Comparison of ENCODE assay signal across 21 cellular contexts in genomic region chr12:132175496-132176357, GRCh38.
"Had no signal": no experiment of that assay in that cellular context is flagged by ENCODE, and none has a peak within 500 bp of the region (broad histone marks: within the 10 kb centered on the region; RNA-seq: fewer than 3 reads in every experiment).

No MANE protein-coding gene starts in this region.

- ATAC-seq: activated CD8-positive, alpha-beta memory T cell treated with anti-CD3 and anti-CD28 coated beads, Interleukin-2, amount 10 ng/mL, durations not matched to agents 7 days and 5 days; activated CD8-positive, alpha-beta T cell treated with anti-CD3 and anti-CD28 coated beads for 36 hours; activated naive CD8-positive, alpha-beta T cell treated with anti-CD3 and anti-CD28 coated beads, Interleukin-2, amount 50 U/mL, for 24 hours; heart left ventricle; lower lobe of right lung; naive thymus-derived CD8-positive, alpha-beta T cell; T-cell had no signal

- H3K27ac ChIP-seq: coronary artery, heart left ventricle, lower lobe of right lung, neutrophil, parathyroid adenoma, suprapubic skin, tibial nerve, WERI-Rb-1 had no signal

- H3K9me3 ChIP-seq: heart left ventricle, lower lobe of right lung, neutrophil, suprapubic skin had no signal

- H3K4me3 ChIP-seq: coronary artery, heart left ventricle, lower lobe of right lung, suprapubic skin, tibial nerve had no signal

- H3K36me3 ChIP-seq: heart left ventricle, lower lobe of right lung, neutrophil, suprapubic skin, tibial nerve, WERI-Rb-1 had no signal

- H3K4me1 ChIP-seq: heart left ventricle, lower lobe of right lung, parathyroid adenoma, tibial nerve had no signal

- DNase-seq: activated CD4-positive, alpha-beta T cell treated with anti-CD3 and anti-CD28 coated beads, Interleukin-2, amount 10 ng/mL, durations not matched to agents 7 days and 5 days; activated CD4-positive, CD25-positive, alpha-beta regulatory T cell treated with anti-CD3 and anti-CD28 coated beads, Interleukin-2, amount 50 U/mL, for 72 hours; activated CD8-positive, alpha-beta memory T cell treated with anti-CD3 and anti-CD28 coated beads, Interleukin-2, amount 10 ng/mL, durations not matched to agents 7 days and 5 days; activated CD8-positive, alpha-beta T cell treated with anti-CD3 and anti-CD28 coated beads for 36 hours; activated gamma-delta T cell; activated naive CD4-positive, alpha-beta T cell treated with anti-CD3 and anti-CD28 coated beads, Interleukin-2, amount 50 U/mL, for 16 hours; activated naive CD8-positive, alpha-beta T cell treated with anti-CD3 and anti-CD28 coated beads, Interleukin-2, amount 50 U/mL, for 24 hours; activated T-cell treated with anti-CD3 and anti-CD28 coated beads for 4 hours; cerebellar nuclear complex; endodermal cell; lower lobe of right lung; stimulated activated CD4-positive, alpha-beta T cell treated with anti-CD3 and anti-CD28 coated beads, Interleukin-4, amount 100 ng/mL, for 24 hours; T-cell had no signal
